ENCODE assay signal across 7 cellular contexts in the genomic region with DNA sequence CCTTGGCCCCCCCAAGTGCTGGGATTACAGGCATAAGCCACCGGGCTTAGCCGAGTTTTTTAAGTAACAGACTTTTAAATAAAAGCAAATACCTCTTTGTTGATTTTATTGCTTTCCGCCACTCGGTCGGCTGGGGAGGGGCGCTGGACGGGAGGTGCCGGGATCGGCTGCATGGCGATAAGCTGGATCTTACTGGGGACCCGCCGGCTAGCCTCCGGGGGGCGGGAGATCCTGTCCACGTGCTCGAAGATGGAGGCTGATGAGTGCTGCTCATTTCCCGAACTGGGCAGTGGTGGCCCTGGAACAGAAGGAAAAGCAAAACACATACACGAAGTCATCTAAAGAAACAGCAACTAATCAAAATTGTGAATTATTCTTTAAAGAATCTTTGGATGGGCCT.
"Had no signal": no experiment of that assay in that cellular context is flagged by ENCODE, and none has a peak within 500 bp of the region (broad histone marks: within the 10 kb centered on the region; RNA-seq: fewer than 3 reads in every experiment).

No MANE protein-coding gene starts in this region.

- H3K4me3 Mint-ChIP-seq: GM23338, H9, IgD-negative memory B cell had no signal

- H3K27ac ChIP-seq: HL-60 had no signal

- H3K27ac Mint-ChIP-seq: GM23338, H9, IgD-negative memory B cell had no signal

- H3K4me1 Mint-ChIP-seq: GM23338 had no signal

- DNase-seq: H9, HCEC 1CT, KG1 had no signal

- ATAC-seq: GM23338, HepG2 had no signal

- H3K9me3 Mint-ChIP-seq: GM23338, H9 had no signal

- H3K4me3 ChIP-seq: GM23338 had no signal
